In genomic region chr10:17233534-17233933, GRCh38 we compare ENCODE assay signal across 11 cellular contexts. TPM values are rescaled to one million over a fixed set of nuclear protein-coding genes. Genes with fewer than 3 reads are reported as not detected.
DNase-seq lines count a peak whose midpoint lies in the region; ATAC-seq and TF ChIP-seq lines count a peak whose summit lies in the region.
"Had no signal": no experiment of that assay in that cellular context is flagged by ENCODE, and none has a peak within 500 bp of the region (broad histone marks: within the 10 kb centered on the region; RNA-seq: fewer than 3 reads in every experiment).

No MANE protein-coding gene starts in this region.

- peak overlapping the region; percentile 66 for H3K9ac ChIP-seq in rectal smooth muscle tissue (ENCODE audit: low read length)

- H3K27me3 Mint-ChIP-seq in CD8-positive, alpha-beta T cell (ENCODE audit: low read depth): no peaks in the 10 kb centered on the region

- peaks cover 39% of the 10 kb centered on the region for H3K4me1 ChIP-seq in CD8-positive, alpha-beta T cell (ENCODE audit: insufficient read depth, low read length)
- peaks cover 17% of the 10 kb centered on the region for H3K4me1 ChIP-seq in rectal smooth muscle tissue (ENCODE audit: control insufficient read depth, insufficient read depth, low read length)

- peaks cover 90% of the 10 kb centered on the region for H3K36me3 Mint-ChIP-seq in CD8-positive, alpha-beta T cell

- peak in 1 of 7 experiments; percentile 25 for DNase-seq in CD8-positive, alpha-beta T cell
- DNase-seq in RWPE1 (ENCODE audit: low spot score) (no peak), fibroblast of peridontal ligament (ENCODE audit: extremely low read depth) (peak; percentile 79), medulla oblongata (ENCODE audit: extremely low spot score) (no peak), NCI-H82 (lab: John Stamatoyannopoulos, UW) (no peak)
- DNase-seq: foreskin keratinocyte, SHP77 had no signal

- CTCF ChIA-PET in CD8-positive, alpha-beta T cell (lab: Charles Lee): interaction anchor here (0.9 to 1.3 kb wide), 3 partner anchors 23 to 421 kb away, joined by 3 to 5 read pairs (median 3); partner anchors contain the start of gene TRDMT1
- CTCF ChIA-PET in RWPE1 (lab: Yijun Ruan, JAX): interaction anchor here (0.9 kb wide), 1 partner anchor 64 kb away, joined by 3 read pairs; no protein-coding TSS in a partner anchor

- intact Hi-C loops in CD8-positive, alpha-beta T cell (cut with DNase I, micrococcal nuclease): loop anchor here (5.0 to 10.0 kb wide), 5 partner anchors 49 to 1369 kb away; partner anchors contain the start of genes STAM (in 2 of the 2) and MINDY3 (in 1 of the 2)

- H3K27ac ChIP-seq in CD8-positive, alpha-beta T cell (ENCODE audit: low read depth, low read length): no peak overlapping the region
- peak overlapping the region; percentile 67 for H3K27ac ChIP-seq in RWPE1
- peak overlapping the region; percentile 15 for H3K27ac ChIP-seq in rectal smooth muscle tissue (ENCODE audit: low read depth, low read length)
- H3K27ac ChIP-seq: foreskin keratinocyte had no signal

- peak overlapping the region; percentile 52 for H3K27ac Mint-ChIP-seq in CD8-positive, alpha-beta T cell
- H3K27ac Mint-ChIP-seq: activated T-helper 1 cell treated with anti-CD3 and anti-CD28 coated beads, Interleukin-12 subunit alpha, Interleukin-12 subunit beta, Interleukin-2, Interleukin-4 antibody, amounts not matched to agents 30 ng/mL and 10 ng/mL and 1 ng/mL, durations not matched to agents 14 hours and 24 hours and 36 hours had no signal

- POLR2A ChIA-PET in CD8-positive, alpha-beta T cell (lab: Charles Lee): no interaction called here
- POLR2A ChIA-PET in RWPE1 (lab: Yijun Ruan, JAX; ENCODE audit: low non-redundant PET): no interaction called here

- H3K9me3 Mint-ChIP-seq in CD8-positive, alpha-beta T cell: no peaks in the 10 kb centered on the region
- H3K9me3 Mint-ChIP-seq: activated T-helper 1 cell treated with anti-CD3 and anti-CD28 coated beads, Interleukin-12 subunit alpha, Interleukin-12 subunit beta, Interleukin-2, Interleukin-4 antibody, amounts not matched to agents 30 ng/mL and 10 ng/mL and 1 ng/mL, durations not matched to agents 14 hours and 24 hours and 36 hours had no signal

- H3K4me1 Mint-ChIP-seq in CD8-positive, alpha-beta T cell (ENCODE audit: low read depth): peaks cover 53% of the 10 kb centered on the region

- H3K9me3 ChIP-seq in CD8-positive, alpha-beta T cell (ENCODE audit: low read length): no peaks in the 10 kb centered on the region

- H3K36me3 ChIP-seq in CD8-positive, alpha-beta T cell (ENCODE audit: insufficient read depth, low read length): peaks cover 63% of the 10 kb centered on the region
- peaks cover 28% of the 10 kb centered on the region for H3K36me3 ChIP-seq in rectal smooth muscle tissue (ENCODE audit: control insufficient read depth, insufficient read depth, low read length)

- TF ChIP-seq CTCF in CD8-positive, alpha-beta T cell (IDR thresholded peaks at IDR 0.05): no peak
- no peak for TF ChIP-seq CTCF in RWPE1 (conservative IDR thresholded peaks at IDR 0.05; ENCODE audit: low read depth)

- no peak overlapping the region for H3K4me3 Mint-ChIP-seq in CD8-positive, alpha-beta T cell

- no peak for ATAC-seq in CD8-positive, alpha-beta T cell
- ATAC-seq in HG02870 (IDR thresholded peaks at IDR 0.05; ENCODE audit: unreplicated experiment) (no peak), GM18907 (IDR thresholded peaks at IDR 0.05; ENCODE audit: unreplicated experiment) (no peak)
- ATAC-seq: foreskin keratinocyte had no signal

- H3K27me3 ChIP-seq in CD8-positive, alpha-beta T cell (ENCODE audit: insufficient read depth, low read length): no peaks in the 10 kb centered on the region
- H3K27me3 ChIP-seq in rectal smooth muscle tissue (ENCODE audit: control insufficient read depth, insufficient read depth, low read length): no peaks in the 10 kb centered on the region
- H3K27me3 ChIP-seq: foreskin keratinocyte had no signal

- no peak overlapping the region for H3K4me3 ChIP-seq in CD8-positive, alpha-beta T cell (ENCODE audit: low read depth, low read length)
- peak overlapping the region; percentile 9 for H3K4me3 ChIP-seq in rectal smooth muscle tissue (ENCODE audit: low read length)

RNA-seq across cellular contexts. Expression of gene VIM, which starts 5.5 kb away (rescaled TPM):
- total RNA-seq in CD8-positive, alpha-beta T cell: 100 to 1,000 TPM; 776 to 783 TPM

RNA-seq across cellular contexts. Expression of gene TRDMT1, which starts 32.1 kb away (rescaled TPM):
- total RNA-seq in CD8-positive, alpha-beta T cell: 10 to 100 TPM; 10.4 to 11.7 TPM
